Comparison of ENCODE assay signal across 22 cellular contexts in genomic region chr3:177430653-177431052, GRCh38.
"Had no signal": no experiment of that assay in that cellular context is flagged by ENCODE, and none has a peak within 500 bp of the region (broad histone marks: within the 10 kb centered on the region; RNA-seq: fewer than 3 reads in every experiment).

No MANE protein-coding gene starts in this region.

- DNase-seq: activated B cell treated with CpG ODN at 0.5 μM for 24 hours; activated CD4-positive, alpha-beta T cell treated with anti-CD3 and anti-CD28 coated beads for 4 hours; activated CD4-positive, alpha-beta T cell treated with anti-CD3 and anti-CD28 coated beads, Interleukin-2, amount 50 U/mL, for 48 hours; activated CD8-positive, alpha-beta memory T cell treated with anti-CD3 and anti-CD28 coated beads, Interleukin-2, amount 50 U/mL, for 48 hours; activated naive CD4-positive, alpha-beta T cell; activated naive CD8-positive, alpha-beta T cell treated with anti-CD3 and anti-CD28 coated beads, Interleukin-2, amount 10 ng/mL, durations not matched to agents 7 days and 5 days; activated T-cell treated with anti-CD3 and anti-CD28 coated beads, Interleukin-2, amount 50 U/mL, for 4 hours; amniotic stem cell; colonic mucosa; immature natural killer cell; lower lobe of right lung; naive B cell; pancreas; psoas muscle; stimulated activated CD4-positive, alpha-beta T cell treated with anti-CD3 and anti-CD28 coated beads, Interleukin-4, amount 100 ng/mL, for 24 hours; stimulated activated naive CD4-positive, alpha-beta T cell treated with Interleukin-2 at 50 U/mL for 16 hours; T-helper 1 cell; upper lobe of left lung had no signal

- H3K27ac ChIP-seq: colonic mucosa, lower lobe of right lung, neutrophil, pancreas, psoas muscle, right atrium auricular region, thoracic aorta, upper lobe of left lung had no signal

- H3K4me3 Mint-ChIP-seq: activated B cell treated with CpG ODN at 0.5 μM for 24 hours; activated naive CD8-positive, alpha-beta T cell treated with anti-CD3 and anti-CD28 coated beads, Interleukin-2, amount 10 ng/mL, durations not matched to agents 7 days and 5 days; activated T-cell treated with anti-CD3 and anti-CD28 coated beads, Interleukin-2, amount 50 U/mL, for 4 hours; immature natural killer cell; naive B cell had no signal

- H3K4me3 ChIP-seq: colonic mucosa, lower lobe of right lung, pancreas, psoas muscle, right atrium auricular region, thoracic aorta, upper lobe of left lung had no signal

- H3K27me3 ChIP-seq: colonic mucosa, neutrophil, pancreas, right atrium auricular region, upper lobe of left lung had no signal

- H3K9me3 ChIP-seq: colonic mucosa, lower lobe of right lung, neutrophil, pancreas, psoas muscle, right atrium auricular region, thoracic aorta, upper lobe of left lung had no signal

- H3K27me3 Mint-ChIP-seq: activated B cell treated with CpG ODN at 0.5 μM for 24 hours; activated naive CD8-positive, alpha-beta T cell treated with anti-CD3 and anti-CD28 coated beads, Interleukin-2, amount 10 ng/mL, durations not matched to agents 7 days and 5 days; naive B cell had no signal

- H3K9me3 Mint-ChIP-seq: activated B cell treated with CpG ODN at 0.5 μM for 24 hours; activated T-cell treated with anti-CD3 and anti-CD28 coated beads, Interleukin-2, amount 50 U/mL, for 4 hours; immature natural killer cell; naive B cell had no signal

- H3K36me3 ChIP-seq: colonic mucosa, lower lobe of right lung, neutrophil, pancreas, right atrium auricular region, thoracic aorta, upper lobe of left lung had no signal

- H3K36me3 Mint-ChIP-seq: activated naive CD8-positive, alpha-beta T cell treated with anti-CD3 and anti-CD28 coated beads, Interleukin-2, amount 10 ng/mL, durations not matched to agents 7 days and 5 days; naive B cell had no signal

- H3K4me1 ChIP-seq: colonic mucosa, lower lobe of right lung, psoas muscle had no signal

- H3K27ac Mint-ChIP-seq: activated B cell treated with CpG ODN at 0.5 μM for 24 hours; activated naive CD8-positive, alpha-beta T cell treated with anti-CD3 and anti-CD28 coated beads, Interleukin-2, amount 10 ng/mL, durations not matched to agents 7 days and 5 days; activated T-helper 2 cell treated with anti-CD3 and anti-CD28 coated beads, Interferon-gamma antibody, Interleukin-2, Interleukin-4, amounts not matched to agents 10 μg/mL and 5 μg/mL and 100 μg/mL, durations not matched to agents 14 hours and 24 hours and 36 hours; immature natural killer cell; naive B cell had no signal
